ENCODE assay signal across 13 cellular contexts in genomic region chr9:76654575-76654974, GRCh38.
DNase-seq lines count a peak whose midpoint lies in the region; TF ChIP-seq lines count a peak whose summit lies in the region.
"Had no signal": no experiment of that assay in that cellular context is flagged by ENCODE, and none has a peak within 500 bp of the region (broad histone marks: within the 10 kb centered on the region; RNA-seq: fewer than 3 reads in every experiment).

No MANE protein-coding gene starts in this region.

- TF ChIP-seq POLR2A in breast epithelium (IDR thresholded peaks at IDR 0.05) (no peak), transverse colon (IDR thresholded peaks at IDR 0.05) (no peak)

- H3K27me3 Mint-ChIP-seq in MCF 10A (ENCODE audit: insufficient read depth, unreplicated experiment), result no peaks in the 10 kb centered on the region

- 45 to 70% methylated on average over 1 of the region's 1 CpG for WGBS in transverse colon (ENCODE audit: low coverage in 1 of 2), 2 donors

- peaks cover 5% of the 10 kb centered on the region for H3K36me3 Mint-ChIP-seq in MCF 10A (ENCODE audit: insufficient read depth, unreplicated experiment)
- H3K36me3 Mint-ChIP-seq: memory B cell had no signal

- no TSS peak for BruUV-seq in MCF 10A (replicated peaks; lab: Mats Ljungman, UMichigan)

- H3K9me3 Mint-ChIP-seq in MCF 10A (ENCODE audit: unreplicated experiment), result no peaks in the 10 kb centered on the region
- H3K9me3 Mint-ChIP-seq: memory B cell had no signal

- DNase-seq in MCF 10A (ENCODE audit: unreplicated experiment) (peak; percentile 71), breast epithelium (ENCODE audit: low spot score in 2 of 2) (no peak), ascending aorta (ENCODE audit: low spot score in 2 of 2) (no peak), iris pigment epithelial cell (ENCODE audit: low read depth) (peak; percentile 98), transverse colon (no peak), 8988T (no peak), activated gamma-delta T cell (lab: John Stamatoyannopoulos, UW) (no peak), NCI-H510A (lab: John Stamatoyannopoulos, UW) (no peak)
- DNase-seq: effector CD8-positive, alpha-beta T cell; NCI-H1436 treated with DMSO at 0.1 percent for 48 hours; stimulated activated CD4-positive, alpha-beta T cell treated with anti-CD3 and anti-CD28 coated beads, Interleukin-2, amount 100 ng/mL, for 48 hours had no signal

- TF ChIP-seq CTCF in MCF 10A (IDR thresholded peaks at IDR 0.05; ENCODE audit: unreplicated experiment) (no peak), breast epithelium (IDR thresholded peaks at IDR 0.05) (no peak), ascending aorta (IDR thresholded peaks at IDR 0.05) (no peak), transverse colon (IDR thresholded peaks at IDR 0.05) (no peak)

- H3K4me1 Mint-ChIP-seq in MCF 10A (ENCODE audit: insufficient read depth, unreplicated experiment), result peaks cover 48% of the 10 kb centered on the region

- H3K27me3 ChIP-seq in breast epithelium (no peaks in the 10 kb centered on the region), ascending aorta (no peaks in the 10 kb centered on the region), transverse colon (no peaks in the 10 kb centered on the region)

- H3K36me3 ChIP-seq in breast epithelium (no peaks in the 10 kb centered on the region), ascending aorta (peaks cover 0 to 6% of the 10 kb centered on the region in 2 donors), transverse colon (no peaks in the 10 kb centered on the region)

- H3K9me3 ChIP-seq in breast epithelium (no peaks in the 10 kb centered on the region), ascending aorta (no peaks in the 10 kb centered on the region), transverse colon (no peaks in the 10 kb centered on the region)

- H3K27ac ChIP-seq in breast epithelium, result peak overlapping the region in 1 of 2 donors; percentile 48
- peak overlapping the region; percentile 62 to 74 for H3K27ac ChIP-seq in ascending aorta
- H3K27ac ChIP-seq in transverse colon, result peak overlapping the region; percentile 8 to 55 (median 38)
- H3K27ac ChIP-seq: C4-2B had no signal

- POLR2A ChIA-PET in MCF 10A (lab: Yijun Ruan, JAX), result interaction anchor here (0.7 to 1.3 kb wide), 5 partner anchors 13 to 260 kb away, joined by 3 to 6 read pairs (median 4); partner anchors contain the start of gene RFK

- CTCF ChIA-PET in MCF 10A (lab: Yijun Ruan, JAX), result interaction anchor here (0.8 kb wide), 1 partner anchor 209 kb away, joined by 4 read pairs; no protein-coding TSS in a partner anchor

- peak overlapping the region; percentile 11 for H3K4me3 Mint-ChIP-seq in MCF 10A (ENCODE audit: unreplicated experiment)
- H3K4me3 Mint-ChIP-seq: memory B cell had no signal

- intact Hi-C loops in MCF 10A (cut with micrococcal nuclease), result loop anchor here (1.0 to 5.0 kb wide), 2 partner anchors 92 to 195 kb away; partner anchors contain the start of gene GCNT1
- intact Hi-C loops in breast epithelium (cut with DNase I; ENCODE audit: low total_unique reads), result no loop called here
- intact Hi-C loops in ascending aorta (cut with DNase I), result loop anchor here (10.0 kb wide), 3 partner anchors 160 to 1420 kb away; partner anchors contain the start of gene PRUNE2
- intact Hi-C loops in transverse colon (cut with DNase I; ENCODE audit: low total_unique reads), result no loop called here

- H3K4me3 ChIP-seq in breast epithelium (no peak overlapping the region), ascending aorta (no peak overlapping the region), transverse colon (no peak overlapping the region)

- no peaks in the 10 kb centered on the region for H3K4me1 ChIP-seq in breast epithelium
- H3K4me1 ChIP-seq in ascending aorta, result peaks cover 0 to 51% of the 10 kb centered on the region in 2 donors
- peaks cover 6 to 57% (median 19%) of the 10 kb centered on the region in 4 donors for H3K4me1 ChIP-seq in transverse colon

- no peak for TF ChIP-seq EP300 in transverse colon (IDR thresholded peaks at IDR 0.05; ENCODE audit: low read depth)

- in situ Hi-C loops in transverse colon (cut with MboI; ENCODE audit: low pct_ligation_motif_present in 1 of 4, low pct_unique_long_range_greater_than_20kb in 1 of 4, low sequenced_read_pairs in 3 of 4), result loop anchor here in 1 of 4 donors (10.0 kb wide), 2 partner anchors 210 to 250 kb away; no protein-coding TSS in a partner anchor

- peak overlapping the region; percentile 95 for H3K27ac Mint-ChIP-seq in MCF 10A (ENCODE audit: low read depth, unreplicated experiment)
- H3K27ac Mint-ChIP-seq: memory B cell had no signal

Comparison
In these comparisons a context has a peak if more than half of its experiments do, and no peak if none do; other contexts are left out.
1. DNase-seq: peak in MCF 10A (single experiment) and iris pigment epithelial cell (single experiment); none in breast epithelium (0 of 2), ascending aorta (0 of 2), transverse colon (single experiment), 8988T (single experiment), activated gamma-delta T cell (single experiment) and NCI-H510A (single experiment).
2. intact Hi-C loops: an anchor here in MCF 10A (1.0 to 5.0 kb wide) and ascending aorta (10.0 kb wide); none called in breast epithelium and transverse colon.